Comparison of ENCODE assay signal across 12 cellular contexts in the genomic region with DNA sequence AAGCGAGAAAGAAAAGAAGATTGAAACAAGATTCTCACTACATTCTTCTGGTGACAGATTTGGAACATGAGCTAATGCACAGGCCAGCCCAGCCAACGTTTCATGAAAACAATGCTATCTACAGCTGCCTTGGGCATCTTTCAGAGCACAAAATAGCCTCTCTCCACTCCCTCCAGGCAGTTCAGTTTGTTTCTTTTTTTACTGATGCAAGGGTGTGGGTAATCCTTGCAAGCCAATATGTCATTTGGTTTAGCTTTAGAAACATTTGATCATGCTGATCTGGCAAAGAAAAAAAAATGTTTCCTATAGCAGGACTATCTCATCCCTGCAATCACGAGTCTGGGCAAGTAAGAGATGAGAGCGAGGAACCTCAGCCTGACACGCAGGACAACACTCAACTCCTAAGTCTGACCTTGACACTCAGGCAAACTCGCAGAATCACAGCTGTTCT. TPM values are rescaled to one million over a fixed set of nuclear protein-coding genes. Genes with fewer than 3 reads are reported as not detected.
DNase-seq lines count a peak whose midpoint lies in the region; ATAC-seq, FAIRE-seq and TF ChIP-seq lines count a peak whose summit lies in the region.
"Had no signal": no experiment of that assay in that cellular context is flagged by ENCODE, and none has a peak within 500 bp of the region (broad histone marks: within the 10 kb centered on the region; RNA-seq: fewer than 3 reads in every experiment).

No MANE protein-coding gene starts in this region.

- H3K4me3 ChIP-seq in astrocyte (ENCODE audit: insufficient read depth, low read depth, low read length) (no peak overlapping the region), upper lobe of left lung (no peak overlapping the region)
- H3K4me3 ChIP-seq: SJSA1 had no signal

- 60% methylated on average over 6 of the region's 6 CpGs for WGBS in upper lobe of left lung, 2 donors

- H3K27ac ChIP-seq in astrocyte (ENCODE audit: low read depth, low read length) (peak overlapping the region; percentile 38), upper lobe of left lung (peak overlapping the region; percentile 2 to 50 (median 16))
- H3K27ac ChIP-seq: SJSA1 had no signal

- H3K36me3 Mint-ChIP-seq in astrocyte (ENCODE audit: low read depth, unreplicated experiment), result peaks cover 11% of the 10 kb centered on the region
- H3K36me3 Mint-ChIP-seq in nephron (ENCODE audit: low read depth), result no peaks in the 10 kb centered on the region
- H3K36me3 Mint-ChIP-seq in activated CD4-positive, alpha-beta memory T cell treated with anti-CD3 and anti-CD28 coated beads for 36 hours, result no peaks in the 10 kb centered on the region

- FAIRE-seq in astrocyte (lab: Jason Lieb, UNC), result peak; percentile 58
- FAIRE-seq: G401.6 had no signal

- H3K4me3 Mint-ChIP-seq in astrocyte (ENCODE audit: unreplicated experiment) (no peak overlapping the region), nephron (peak overlapping the region in 1 of 3 experiments; percentile 46)
- H3K4me3 Mint-ChIP-seq in activated CD4-positive, alpha-beta memory T cell treated with anti-CD3 and anti-CD28 coated beads for 36 hours, result no peak overlapping the region

- peak overlapping the region; percentile 91 for H3K27ac Mint-ChIP-seq in astrocyte (ENCODE audit: unreplicated experiment)
- H3K27ac Mint-ChIP-seq in nephron, result peak overlapping the region; percentile 80 to 84 (median 82)
- H3K27ac Mint-ChIP-seq in activated CD4-positive, alpha-beta memory T cell treated with anti-CD3 and anti-CD28 coated beads for 36 hours, result no peak overlapping the region

- no peaks in the 10 kb centered on the region for H3K9me3 Mint-ChIP-seq in astrocyte (ENCODE audit: unreplicated experiment)
- H3K9me3 Mint-ChIP-seq in nephron, result no peaks in the 10 kb centered on the region
- H3K9me3 Mint-ChIP-seq in activated CD4-positive, alpha-beta memory T cell treated with anti-CD3 and anti-CD28 coated beads for 36 hours, result no peaks in the 10 kb centered on the region

- H3K36me3 ChIP-seq in astrocyte (ENCODE audit: insufficient read depth, low read length) (peaks cover 3% of the 10 kb centered on the region), upper lobe of left lung (no peaks in the 10 kb centered on the region)
- H3K36me3 ChIP-seq: SJSA1 had no signal

- H3K9ac ChIP-seq in astrocyte (ENCODE audit: low read length), result no peak overlapping the region

- intact Hi-C loops in activated CD4-positive, alpha-beta memory T cell treated with anti-CD3 and anti-CD28 coated beads for 36 hours (cut with micrococcal nuclease), result no loop called here

- TF ChIP-seq CTCF in astrocyte (IDR thresholded peaks at IDR 0.05; ENCODE audit: insufficient read depth, low read depth, low read length) (no peak), nephron (IDR thresholded peaks at IDR 0.05; ENCODE audit: unreplicated experiment in 3 of 3) (no peak), upper lobe of left lung (IDR thresholded peaks at IDR 0.05) (no peak)

- ATAC-seq in upper lobe of left lung (ENCODE audit: low FRiP score in 2 of 2) (peak in 1 of 2 donors; percentile 80), GM18858 (IDR thresholded peaks at IDR 0.05; ENCODE audit: unreplicated experiment) (no peak)

- no peak overlapping the region for H2AFZ ChIP-seq in astrocyte (ENCODE audit: low read depth, low read length)

- H3K27me3 Mint-ChIP-seq in astrocyte (ENCODE audit: low read depth, unreplicated experiment), result no peaks in the 10 kb centered on the region
- no peaks in the 10 kb centered on the region for H3K27me3 Mint-ChIP-seq in nephron (ENCODE audit: low read depth)
- no peaks in the 10 kb centered on the region for H3K27me3 Mint-ChIP-seq in activated CD4-positive, alpha-beta memory T cell treated with anti-CD3 and anti-CD28 coated beads for 36 hours

- H3K4me1 Mint-ChIP-seq in astrocyte (ENCODE audit: low read depth, unreplicated experiment), result peaks cover 37% of the 10 kb centered on the region
- peaks cover 74% of the 10 kb centered on the region for H3K4me1 Mint-ChIP-seq in nephron
- H3K4me1 Mint-ChIP-seq in activated CD4-positive, alpha-beta memory T cell treated with anti-CD3 and anti-CD28 coated beads for 36 hours (ENCODE audit: low read depth), result peaks cover 2% of the 10 kb centered on the region

- H3K9me3 ChIP-seq in astrocyte (ENCODE audit: insufficient read depth, low read depth, low read length) (no peaks in the 10 kb centered on the region), upper lobe of left lung (no peaks in the 10 kb centered on the region)
- H3K9me3 ChIP-seq: SJSA1 had no signal

- no peak for TF ChIP-seq EP300 in upper lobe of left lung (IDR thresholded peaks at IDR 0.05)

- H3K27me3 ChIP-seq in astrocyte (ENCODE audit: insufficient read depth, low read length), result no peaks in the 10 kb centered on the region
- H3K27me3 ChIP-seq in upper lobe of left lung, result no peaks in the 10 kb centered on the region
- H3K27me3 ChIP-seq: SJSA1 had no signal

- peaks cover 91% of the 10 kb centered on the region for H4K20me1 ChIP-seq in astrocyte (ENCODE audit: insufficient read depth, low read length)

- CTCF ChIA-PET in activated CD4-positive, alpha-beta memory T cell treated with anti-CD3 and anti-CD28 coated beads for 36 hours (lab: Charles Lee), result interaction anchor here (0.7 kb wide), 1 partner anchor 9 kb away, joined by 5 read pairs; no protein-coding TSS in a partner anchor

- H3K4me2 ChIP-seq in astrocyte (ENCODE audit: low read length), result no peak overlapping the region

- peak; percentile 57 for DNase-seq in astrocyte (ENCODE audit: low read depth)
- peak; percentile 97 for DNase-seq in fibroblast of the conjunctiva (ENCODE audit: low read depth)
- no peak for DNase-seq in upper lobe of left lung
- no peak for DNase-seq in activated CD4-positive, alpha-beta memory T cell treated with anti-CD3 and anti-CD28 coated beads for 36 hours
- DNase-seq in C1 segment of cervical spinal cord (lab: John Stamatoyannopoulos, UW), result no peak
- no peak for DNase-seq in erythroblast (lab: John Stamatoyannopoulos, UW)
- DNase-seq: activated CD4-positive, alpha-beta T cell treated with anti-CD3 and anti-CD28 coated beads, Interleukin-2, amount 50 U/mL, for 1 hour; NCI-H2107 had no signal

- H3K79me2 ChIP-seq in astrocyte (ENCODE audit: insufficient read depth, low read length), result peaks cover 40% of the 10 kb centered on the region

- no peak for TF ChIP-seq POLR2A in upper lobe of left lung (IDR thresholded peaks at IDR 0.05)
- no peak for TF ChIP-seq POLR2A in erythroblast (IDR thresholded peaks at IDR 0.05; ENCODE audit: low read length)

- H3K4me1 ChIP-seq in astrocyte (ENCODE audit: insufficient read depth, low read length) (peaks cover 17% of the 10 kb centered on the region), upper lobe of left lung (peaks cover 0 to 3% (median 0%) of the 10 kb centered on the region in 4 donors)

- POLR2A ChIA-PET in activated CD4-positive, alpha-beta memory T cell treated with anti-CD3 and anti-CD28 coated beads for 36 hours (lab: Charles Lee), result no interaction called here

RNA-seq across cellular contexts. Expression of gene SVIL, which starts 35.9 kb away (rescaled TPM):
- 70.4 and 73.3 TPM in 2 replicates for total RNA-seq in astrocyte
- total RNA-seq in upper lobe of left lung, result 100 to 1,000 TPM in 4 of 6 donors, 10 to 100 TPM in 2; 65.5 to 137 (median 105) TPM
- total RNA-seq in activated CD4-positive, alpha-beta memory T cell treated with anti-CD3 and anti-CD28 coated beads for 36 hours, result 10 to 100 TPM in 1 of 2 experiments, 1 to 10 TPM in 1; 9.4 to 12.0 TPM

Comparison
In these comparisons a context has a peak if more than half of its experiments do, and no peak if none do; other contexts are left out.
1. DNase-seq: peak in astrocyte (single experiment) and fibroblast of the conjunctiva (single experiment); none in upper lobe of left lung (0 of 2), activated CD4-positive, alpha-beta memory T cell treated with anti-CD3 and anti-CD28 coated beads for 36 hours (single experiment), C1 segment of cervical spinal cord (0 of 14) and erythroblast (0 of 2).